Comparison of ENCODE assay signal across 8 cellular contexts in the genomic region with DNA sequence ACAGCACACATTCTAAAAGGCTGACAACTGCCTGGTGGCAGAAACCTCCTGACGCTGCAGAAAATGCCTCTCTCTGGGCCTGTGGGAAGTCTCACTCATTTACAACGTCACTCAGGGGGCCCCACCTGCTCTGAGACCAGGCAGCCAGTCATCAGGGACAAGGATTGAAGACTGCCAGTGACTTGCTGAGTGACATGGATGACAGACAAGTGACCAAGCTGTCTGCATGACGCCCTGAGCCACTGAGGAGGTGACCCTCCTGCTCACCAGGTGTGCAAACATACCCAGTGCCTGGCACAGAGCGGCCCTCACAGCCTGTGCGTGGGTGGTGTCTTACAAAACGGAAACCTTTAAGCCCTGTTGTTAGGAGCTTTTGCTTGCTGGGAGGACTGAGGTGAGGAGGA.
DNase-seq lines count a peak whose midpoint lies in the region; ATAC-seq lines count a peak whose summit lies in the region.

No MANE protein-coding gene starts in this region.

- peak; percentile 87 for DNase-seq in NCI-H345 (lab: John Stamatoyannopoulos, UW)
- peak; percentile 18 for DNase-seq in activated effector memory CD4-positive, alpha-beta T cell treated with Interleukin-2 at 50 U/mL for 16 hours
- peak; percentile 35 to 47 for DNase-seq in stimulated activated CD4-positive, alpha-beta T cell treated with anti-CD3 and anti-CD28 coated beads, Interleukin-2, amount 100 ng/mL, for 48 hours

- ATAC-seq in GM18861 (IDR thresholded peaks at IDR 0.05; ENCODE audit: unreplicated experiment) (peak; percentile 69), HG03139 (IDR thresholded peaks at IDR 0.05; ENCODE audit: unreplicated experiment) (no peak), GM21515 (IDR thresholded peaks at IDR 0.05; ENCODE audit: unreplicated experiment) (no peak), GM18873 (IDR thresholded peaks at IDR 0.05; ENCODE audit: low FRiP score, unreplicated experiment) (no peak), HG03565 (IDR thresholded peaks at IDR 0.05; ENCODE audit: unreplicated experiment) (no peak)

Comparison
In these comparisons a context has a peak if more than half of its experiments do, and no peak if none do; other contexts are left out.
1. DNase-seq: peak in every context shown above with its lines; median percentile 87 in NCI-H345; 41 in stimulated activated CD4-positive, alpha-beta T cell treated with anti-CD3 and anti-CD28 coated beads, Interleukin-2, amount 100 ng/mL, for 48 hours; 18 in activated effector memory CD4-positive, alpha-beta T cell treated with Interleukin-2 at 50 U/mL for 16 hours.